Comparison of ENCODE assay signal across 1 cellular context in genomic region chr22:44677299-44678244, GRCh38.
TF ChIP-seq lines count a peak whose summit lies in the region.

No MANE protein-coding gene starts in this region.

TF ChIP-seq in HepG2, 621 proteins besides CTCF, POLR2A, EP300 and RAD21 (continued from another document):
- TF ChIP-seq THAP9 (CRISPR knock-in tag; IDR thresholded peaks at IDR 0.05; ENCODE audit: borderline replicate concordance) (0 out of 2 replicates have a peak, but pooled peaks have one; percentile 0), ZNF441 (CRISPR knock-in tag; IDR thresholded peaks at IDR 0.05; ENCODE audit: borderline replicate concordance) (0 out of 2 replicates have a peak, but pooled peaks have one; percentile 19), ZNF792 (CRISPR knock-in tag; IDR thresholded peaks at IDR 0.05) (no peak), PATZ1 (CRISPR knock-in tag; IDR thresholded peaks at IDR 0.05) (0 out of 2 replicates have a peak, but pooled peaks have one; percentile 10), ZNF891 (CRISPR knock-in tag; IDR thresholded peaks at IDR 0.05) (0 out of 2 replicates have a peak, but pooled peaks have one; percentile 46), ZBTB40 (IDR thresholded peaks at IDR 0.05) (no peak), ZBTB40 (CRISPR knock-in tag; IDR thresholded peaks at IDR 0.05) (0 out of 2 replicates have a peak, but pooled peaks have one; percentile 15), REPIN1 (CRISPR knock-in tag; IDR thresholded peaks at IDR 0.05; ENCODE audit: borderline replicate concordance, low read depth) (0 out of 2 replicates have a peak, but pooled peaks have one; percentile 4), MAFF (IDR thresholded peaks at IDR 0.05; ENCODE audit: low read depth, low read length) (no peak), KDM1A (CRISPR knock-in tag; IDR thresholded peaks at IDR 0.05) (peak; percentile 91), MAX (IDR thresholded peaks at IDR 0.05) (0 out of 2 replicates have a peak, but pooled peaks have one; percentile 6), ZNF235 (CRISPR knock-in tag; IDR thresholded peaks at IDR 0.05; ENCODE audit: borderline replicate concordance) (no peak), ZNF276 (CRISPR knock-in tag; IDR thresholded peaks at IDR 0.05; ENCODE audit: low read depth) (0 out of 2 replicates have a peak, but pooled peaks have one; percentile 37), ZMAT3 (CRISPR knock-in tag; conservative IDR thresholded peaks at IDR 0.05) (0 out of 2 replicates have a peak, but pooled peaks have one; percentile 17), ZNF30 (CRISPR knock-in tag; IDR thresholded peaks at IDR 0.05) (no peak), KMT2B (CRISPR knock-in tag; IDR thresholded peaks at IDR 0.05) (0 out of 2 replicates have a peak, but pooled peaks have one; percentile 19), ZMYM3 (CRISPR knock-in tag; IDR thresholded peaks at IDR 0.05) (peak; percentile 99), BORCS8-MEF2B (CRISPR knock-in tag; IDR thresholded peaks at IDR 0.05) (peak; percentile 11; the same call in 1 of the 2 replicates), ADNP (CRISPR knock-in tag; IDR thresholded peaks at IDR 0.05) (peak; percentile 88; the same call in 1 of the 2 replicates), ZFP36 (IDR thresholded peaks at IDR 0.05; ENCODE audit: borderline replicate concordance, low read depth, low read length, partially characterized antibody) (peak; percentile 67), ZNF879 (CRISPR knock-in tag; IDR thresholded peaks at IDR 0.05) (no peak), ZFX (CRISPR knock-in tag; IDR thresholded peaks at IDR 0.05; ENCODE audit: low read depth) (peak; percentile 21; the same call in 1 of the 2 replicates), ZNF569 (CRISPR knock-in tag; IDR thresholded peaks at IDR 0.05; ENCODE audit: borderline replicate concordance) (no peak), ZXDC (CRISPR knock-in tag; IDR thresholded peaks at IDR 0.05) (no peak)
TF ChIP-seq in HepG2: peak in this region for 21.
